2 cellular contexts compared by ENCODE assay signal in genomic region chr21:39775816-39776215, GRCh38.
TF ChIP-seq lines count a peak whose summit lies in the region.

No MANE protein-coding gene starts in this region.

TF ChIP-seq in HepG2, 621 proteins besides CTCF, POLR2A, EP300 and RAD21:
- TF ChIP-seq ZNF276 (CRISPR knock-in tag; IDR thresholded peaks at IDR 0.05; ENCODE audit: low read depth) (no peak), TFAP4 (IDR thresholded peaks at IDR 0.05; ENCODE audit: borderline replicate concordance, low read depth) (no peak), ZNF484 (CRISPR knock-in tag; IDR thresholded peaks at IDR 0.05; ENCODE audit: borderline replicate concordance, low read depth) (no peak), ATF7 (IDR thresholded peaks at IDR 0.05) (peak; percentile 58; the same call in 1 of the 2 replicates), ATF7 (CRISPR knock-in tag; IDR thresholded peaks at IDR 0.05) (no peak), SNRNP70 (IDR thresholded peaks at IDR 0.05; ENCODE audit: low read depth, low read length) (no peak), ZNF747 (CRISPR knock-in tag; IDR thresholded peaks at IDR 0.05; ENCODE audit: borderline replicate concordance) (no peak)

TF ChIP-seq in K562, 482 proteins besides CTCF, POLR2A, EP300 and RAD21:
- TF ChIP-seq ZNF224 (CRISPR knock-in tag; IDR thresholded peaks at IDR 0.05): no peak
- no peak for TF ChIP-seq FOXJ3 (CRISPR knock-in tag; IDR thresholded peaks at IDR 0.05)
- no peak for TF ChIP-seq DLX4 (CRISPR knock-in tag; IDR thresholded peaks at IDR 0.05)
- peak; percentile 44; the same call in 1 of the 2 replicates for TF ChIP-seq ATF3 (IDR thresholded peaks at IDR 0.05)
- TF ChIP-seq ATF3 (CRISPR knock-in tag; conservative IDR thresholded peaks at IDR 0.05): no peak
- TF ChIP-seq ZKSCAN1 (IDR thresholded peaks at IDR 0.05; ENCODE audit: low read depth, low read length): no peak
- no peak for TF ChIP-seq SIX5 (IDR thresholded peaks at IDR 0.05; ENCODE audit: borderline replicate concordance in 1 of 2, insufficient read depth in 1 of 2, low read depth in 1 of 2, low read length in 2 of 2)
- no peak for TF ChIP-seq ZNF165 (CRISPR knock-in tag; IDR thresholded peaks at IDR 0.05; ENCODE audit: borderline replicate concordance)
